Comparison of ENCODE assay signal across 11 cellular contexts in the genomic region with DNA sequence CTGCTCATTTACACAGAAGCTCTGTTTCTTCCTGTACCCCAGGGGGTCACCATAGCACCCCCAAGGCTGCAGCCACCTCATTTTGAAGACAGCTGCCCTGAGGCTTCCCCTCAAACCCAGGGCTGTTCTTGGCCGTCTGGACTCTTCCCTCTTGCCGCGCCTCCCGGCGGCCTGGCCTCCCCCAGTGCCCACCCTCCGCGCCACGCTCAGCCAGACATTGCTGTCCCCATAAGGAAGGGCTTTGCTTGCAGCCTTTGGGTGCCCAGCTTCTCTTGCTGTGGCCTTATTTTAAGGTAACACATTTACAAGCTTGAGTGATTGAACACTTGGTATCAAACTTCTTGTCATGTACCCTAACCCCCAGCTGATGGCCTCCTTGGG.
DNase-seq lines count a peak whose midpoint lies in the region; ATAC-seq, FAIRE-seq and TF ChIP-seq lines count a peak whose summit lies in the region.
"Had no signal": no experiment of that assay in that cellular context is flagged by ENCODE, and none has a peak within 500 bp of the region (broad histone marks: within the 10 kb centered on the region; RNA-seq: fewer than 3 reads in every experiment).

No MANE protein-coding gene starts in this region.

- no peaks in the 10 kb centered on the region for H3K27me3 Mint-ChIP-seq in CD4-positive, alpha-beta T cell
- no peaks in the 10 kb centered on the region for H3K27me3 Mint-ChIP-seq in activated CD4-positive, alpha-beta T cell treated with anti-CD3 and anti-CD28 coated beads, Interleukin-2, amount 10 ng/mL, durations not matched to agents 7 days and 5 days

- H3K27me3 ChIP-seq in CD4-positive, alpha-beta T cell (ENCODE audit: control insufficient read depth, insufficient read depth, low read length), result no peaks in the 10 kb centered on the region
- H3K27me3 ChIP-seq in adipocyte (replicated peaks; ENCODE audit: control insufficient read depth, insufficient read depth, low read length) (no peaks in the 10 kb centered on the region), spleen (replicated peaks in 1 of 7) (no peaks in the 10 kb centered on the region)

- intact Hi-C loops in CD4-positive, alpha-beta T cell (cut with DNase I, micrococcal nuclease), result no loop called here
- intact Hi-C loops in kidney (cut with DNase I), result no loop called here
- intact Hi-C loops in spleen (cut with DNase I; ENCODE audit: low total_unique reads), result no loop called here

- CTCF ChIA-PET in CD4-positive, alpha-beta T cell (lab: Charles Lee), result no interaction called here
- CTCF ChIA-PET in activated CD4-positive, alpha-beta T cell treated with anti-CD3 and anti-CD28 coated beads, Interleukin-2, amount 10 ng/mL, durations not matched to agents 7 days and 5 days (lab: Charles Lee), result interaction anchor here (1.0 kb wide), 1 partner anchor 10 kb away, joined by 3 read pairs; no protein-coding TSS in a partner anchor

- WGBS in spleen, 5 donors, result 93 to 97% (median 94%) methylated on average over 8 of the region's 8 CpGs

- no peaks in the 10 kb centered on the region for H3K9me3 ChIP-seq in CD4-positive, alpha-beta T cell (ENCODE audit: control insufficient read depth, low read length)
- no peaks in the 10 kb centered on the region for H3K9me3 ChIP-seq in adipocyte (ENCODE audit: control insufficient read depth, low read length)
- H3K9me3 ChIP-seq in kidney (ENCODE audit: control insufficient read depth in 1 of 2, low read length in 2 of 2), result no peaks in the 10 kb centered on the region
- H3K9me3 ChIP-seq in spleen, result no peaks in the 10 kb centered on the region

- POLR2A ChIA-PET in CD4-positive, alpha-beta T cell (lab: Charles Lee), result interaction anchor here (0.6 kb wide), 1 partner anchor 188 kb away, joined by 6 read pairs; no protein-coding TSS in a partner anchor
- POLR2A ChIA-PET in activated CD4-positive, alpha-beta T cell treated with anti-CD3 and anti-CD28 coated beads, Interleukin-2, amount 10 ng/mL, durations not matched to agents 7 days and 5 days (lab: Charles Lee), result no interaction called here

- DNase-seq in CD4-positive, alpha-beta T cell, result no peak
- DNase-seq in adipocyte (ENCODE audit: low read depth) (no peak), kidney (peak; percentile 63), spleen (no peak), midbrain (lab: John Stamatoyannopoulos, UW) (no peak), erythroblast (lab: John Stamatoyannopoulos, UW) (no peak)
- no peak for DNase-seq in activated CD4-positive, alpha-beta T cell treated with anti-CD3 and anti-CD28 coated beads, Interleukin-2, amount 10 ng/mL, durations not matched to agents 7 days and 5 days
- DNase-seq: activated T-cell treated with anti-CD3 and anti-CD28 coated beads, Interleukin-2, amount 50 U/mL, for 1 hour had no signal

- no peak overlapping the region for H3K4me3 Mint-ChIP-seq in CD4-positive, alpha-beta T cell
- H3K4me3 Mint-ChIP-seq in activated CD4-positive, alpha-beta T cell treated with anti-CD3 and anti-CD28 coated beads, Interleukin-2, amount 10 ng/mL, durations not matched to agents 7 days and 5 days, result no peak overlapping the region

- H3K36me3 Mint-ChIP-seq in CD4-positive, alpha-beta T cell (ENCODE audit: low read depth), result peaks cover 28% of the 10 kb centered on the region
- peaks cover 19% of the 10 kb centered on the region for H3K36me3 Mint-ChIP-seq in activated CD4-positive, alpha-beta T cell treated with anti-CD3 and anti-CD28 coated beads, Interleukin-2, amount 10 ng/mL, durations not matched to agents 7 days and 5 days (ENCODE audit: low read depth)

- peaks cover 54% of the 10 kb centered on the region for H3K4me1 ChIP-seq in adipocyte (ENCODE audit: control insufficient read depth, insufficient read depth, low read length)
- peaks cover 20 to 29% of the 10 kb centered on the region in 2 donors for H3K4me1 ChIP-seq in kidney (ENCODE audit: control insufficient read depth in 1 of 2, insufficient read depth in 1 of 2, low read depth in 1 of 2, low read length in 2 of 2)
- peaks cover 28 to 89% (median 61%) of the 10 kb centered on the region in 6 donors for H3K4me1 ChIP-seq in spleen

- H3K4me3 ChIP-seq in adipocyte (ENCODE audit: low read length) (no peak overlapping the region), kidney (ENCODE audit: low read length in 2 of 2) (no peak overlapping the region), spleen (no peak overlapping the region)

- peaks cover 3% of the 10 kb centered on the region for H3K36me3 ChIP-seq in adipocyte (ENCODE audit: control insufficient read depth, insufficient read depth, low read length, severe bottlenecking)
- H3K36me3 ChIP-seq in kidney (ENCODE audit: control insufficient read depth in 1 of 2, insufficient read depth in 2 of 2, low read length in 2 of 2), result no peaks in the 10 kb centered on the region
- peaks cover 0 to 46% (median 4%) of the 10 kb centered on the region in 6 donors for H3K36me3 ChIP-seq in spleen

- peaks cover 18% of the 10 kb centered on the region for H3K4me1 Mint-ChIP-seq in CD4-positive, alpha-beta T cell (ENCODE audit: low read depth)
- peaks cover 17% of the 10 kb centered on the region for H3K4me1 Mint-ChIP-seq in activated CD4-positive, alpha-beta T cell treated with anti-CD3 and anti-CD28 coated beads, Interleukin-2, amount 10 ng/mL, durations not matched to agents 7 days and 5 days

- TF ChIP-seq POLR2A in spleen (IDR thresholded peaks at IDR 0.05), result no peak
- no peak for TF ChIP-seq POLR2A in erythroblast (IDR thresholded peaks at IDR 0.05; ENCODE audit: low read length)

- no peak for FAIRE-seq in kidney (lab: Jason Lieb, UNC)
- FAIRE-seq: bronchial epithelial cell had no signal

- ATAC-seq in CD4-positive, alpha-beta T cell (ENCODE audit: poor library complexity), result no peak
- ATAC-seq in GM18502 (IDR thresholded peaks at IDR 0.05; ENCODE audit: poor library complexity, unreplicated experiment), result no peak

- peak overlapping the region; percentile 42 for H3K27ac Mint-ChIP-seq in CD4-positive, alpha-beta T cell
- no peak overlapping the region for H3K27ac Mint-ChIP-seq in activated CD4-positive, alpha-beta T cell treated with anti-CD3 and anti-CD28 coated beads, Interleukin-2, amount 10 ng/mL, durations not matched to agents 7 days and 5 days

- H3K27ac ChIP-seq in CD4-positive, alpha-beta T cell (ENCODE audit: low read depth, low read length), result no peak overlapping the region
- H3K27ac ChIP-seq in kidney (ENCODE audit: low read depth in 2 of 2, low read length in 2 of 2) (peak overlapping the region in 1 of 2 donors; percentile 60), spleen (peak overlapping the region; percentile 7 to 90 (median 69))
- H3K27ac ChIP-seq: VCaP had no signal

- TF ChIP-seq CTCF in CD4-positive, alpha-beta T cell (IDR thresholded peaks at IDR 0.05), result no peak
- TF ChIP-seq CTCF in kidney (IDR thresholded peaks at IDR 0.05; ENCODE audit: borderline replicate concordance, extremely low read depth, insufficient read depth) (no peak), spleen (IDR thresholded peaks at IDR 0.05 in 8 of 11, conservative IDR thresholded peaks at IDR 0.05 in 3 of 11) (no peak)

- H3K9ac ChIP-seq in adipocyte (ENCODE audit: low read length) (peak overlapping the region; percentile 30), kidney (ENCODE audit: low read length in 2 of 2) (no peak overlapping the region)

- no peaks in the 10 kb centered on the region for H3K9me3 Mint-ChIP-seq in CD4-positive, alpha-beta T cell
- H3K9me3 Mint-ChIP-seq in activated CD4-positive, alpha-beta T cell treated with anti-CD3 and anti-CD28 coated beads, Interleukin-2, amount 10 ng/mL, durations not matched to agents 7 days and 5 days, result no peaks in the 10 kb centered on the region
